16 cellular contexts compared by ENCODE assay signal in the genomic region with DNA sequence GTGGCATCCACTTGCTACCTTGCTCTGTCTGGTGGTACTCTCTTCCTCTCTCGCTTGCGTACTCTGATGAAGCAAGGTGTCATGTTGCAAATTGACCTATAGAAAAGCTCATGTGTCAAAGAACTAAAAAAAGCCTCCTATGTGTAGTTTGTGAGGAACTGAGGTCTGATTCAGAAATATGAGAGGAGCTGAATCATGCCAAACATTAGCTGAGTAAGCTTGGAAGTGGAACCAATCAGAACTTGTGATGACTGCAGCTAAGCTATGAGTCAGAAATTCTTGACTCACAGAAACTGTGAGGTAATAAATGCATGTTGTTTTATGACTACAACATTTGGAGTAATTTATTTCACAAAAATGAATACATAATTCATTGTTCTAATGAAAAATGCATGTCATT.
DNase-seq lines count a peak whose midpoint lies in the region; ATAC-seq and FAIRE-seq lines count a peak whose summit lies in the region.
"Had no signal": no experiment of that assay in that cellular context is flagged by ENCODE, and none has a peak within 500 bp of the region (broad histone marks: within the 10 kb centered on the region; RNA-seq: fewer than 3 reads in every experiment).

No MANE protein-coding gene starts in this region.

- ATAC-seq in GM19351 (IDR thresholded peaks at IDR 0.05; ENCODE audit: unreplicated experiment), result no peak
- no peak for ATAC-seq in HG03196 (IDR thresholded peaks at IDR 0.05; ENCODE audit: unreplicated experiment)
- ATAC-seq: HepG2 had no signal

- DNase-seq in NOMO-1 treated with DMSO at 0.1 percent for 48 hours (lab: John Stamatoyannopoulos, UW; ENCODE audit: unreplicated experiment), result peak; percentile 12
- DNase-seq in NOMO-1 (lab: John Stamatoyannopoulos, UW; ENCODE audit: unreplicated experiment in 2 of 2), result no peak
- DNase-seq in RKO (ENCODE audit: low spot score), result peak; percentile 86
- DNase-seq in fibroblast of gingiva (ENCODE audit: low read depth), result peak; percentile 80
- peak; percentile 36 for DNase-seq in urothelium cell line (ENCODE audit: low spot score)
- DNase-seq in NCI-H526 (lab: John Stamatoyannopoulos, UW), result no peak
- DNase-seq: activated CD4-positive, alpha-beta T cell treated with anti-CD3 and anti-CD28 coated beads, Interleukin-2, amount 10 ng/mL, durations not matched to agents 24 days and 14 days; activated naive CD4-positive, alpha-beta T cell; GDM1; hypothalamus; posterior cingulate gyrus; stimulated activated CD4-positive, alpha-beta T cell treated with anti-CD3 and anti-CD28 coated beads, Interleukin-2, amount 100 ng/mL, for 48 hours; stomach had no signal

- FAIRE-seq in urothelium cell line (lab: Jason Lieb, UNC), result no peak
- FAIRE-seq: HepG2 had no signal

Comparison
In these comparisons a context has a peak if more than half of its experiments do, and no peak if none do; other contexts are left out.
1. DNase-seq: peak in NOMO-1 treated with DMSO at 0.1 percent for 48 hours (single experiment), RKO (single experiment), fibroblast of gingiva (single experiment) and urothelium cell line (single experiment); none in NOMO-1 (0 of 2) and NCI-H526 (0 of 2).